In the genomic region with DNA sequence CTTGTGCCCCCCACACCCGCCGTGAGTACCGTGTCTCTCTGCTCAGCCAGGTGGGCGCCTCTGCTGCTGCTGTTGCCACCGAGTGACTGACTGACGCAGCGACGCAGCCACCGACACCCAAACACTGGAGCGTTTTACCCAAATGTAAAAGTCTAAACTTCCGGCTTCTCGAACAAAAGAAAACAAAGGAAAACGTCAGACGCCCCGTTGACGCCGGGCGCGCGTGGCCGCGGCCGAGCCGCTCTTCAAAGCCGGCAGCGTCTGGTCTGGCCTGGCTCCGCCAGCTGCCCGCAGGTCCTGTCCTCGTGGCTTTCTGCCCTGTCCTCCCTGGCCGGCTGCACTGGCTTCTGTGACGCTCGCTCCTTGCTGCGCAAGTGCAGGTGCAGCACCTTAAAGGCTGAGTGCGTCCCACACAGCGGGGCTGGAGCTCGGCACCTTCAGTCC, we compare ENCODE assay signal across 1 cellular context.
TF ChIP-seq lines count a peak whose summit lies in the region.

No MANE protein-coding gene starts in this region.

TF ChIP-seq in HCT116, 20 proteins besides CTCF, POLR2A, EP300 and RAD21 (continued from another document):
- no peak for TF ChIP-seq CBX3 (IDR thresholded peaks at IDR 0.05; ENCODE audit: low read depth)
- no peak for TF ChIP-seq YY1 (IDR thresholded peaks at IDR 0.05; ENCODE audit: extremely low read depth, insufficient replicate concordance, low read depth, low read length)
- no peak for TF ChIP-seq FOSL1 (IDR thresholded peaks at IDR 0.05; ENCODE audit: low read depth)
- TF ChIP-seq ZFX (IDR thresholded peaks at IDR 0.05), result no peak
- no peak for TF ChIP-seq JUND (IDR thresholded peaks at IDR 0.05)
